Comparison of ENCODE assay signal across 36 cellular contexts in genomic region chr20:9815662-9816061, GRCh38. TPM values are rescaled to one million over a fixed set of nuclear protein-coding genes. Genes with fewer than 3 reads are reported as not detected.
"Had no signal": no experiment of that assay in that cellular context is flagged by ENCODE, and none has a peak within 500 bp of the region (broad histone marks: within the 10 kb centered on the region; RNA-seq: fewer than 3 reads in every experiment).

No MANE protein-coding gene starts in this region.

- DNase-seq: Karpas-422, Kasumi-1, MG63, MM.1S, MV-4-11, NCI-H1048, NCI-H1092, NCI-H1092 treated with DMSO at 0.1 percent for 48 hours, NCI-H1105, NCI-H1105 treated with DMSO at 0.1 percent for 48 hours, NCI-H1417, NCI-H1417 treated with DMSO at 0.1 percent for 48 hours, NCI-H1436, NCI-H1436 treated with DMSO at 0.1 percent for 48 hours, NCI-H146, NCI-H1694, NCI-H1694 treated with DMSO at 0.1 percent for 48 hours, NCI-H187, NCI-H187 treated with DMSO at 0.1 percent for 48 hours, NCI-H1930, NCI-H2029 treated with DMSO at 0.1 percent for 48 hours, NCI-H2081, NCI-H2081 treated with DMSO at 0.1 percent for 48 hours, NCI-H2107, NCI-H2171, NCI-H2171 treated with DMSO at 0.1 percent for 48 hours, NCI-H2227 treated with DMSO at 0.1 percent for 48 hours, NCI-H226, NCI-H345, NCI-H446, NCI-H446 treated with DMSO at 0.1 percent for 48 hours, NCI-H510A, NCI-H510A treated with DMSO at 0.1 percent for 48 hours had no signal

RNA-seq across cellular contexts. Expression of gene PAK5, which starts 23.2 kb away (rescaled TPM):
- total RNA-seq: LHCN-M2, MCF 10A, NCI-H460 had no signal
